1 cellular context compared by ENCODE assay signal in the genomic region with DNA sequence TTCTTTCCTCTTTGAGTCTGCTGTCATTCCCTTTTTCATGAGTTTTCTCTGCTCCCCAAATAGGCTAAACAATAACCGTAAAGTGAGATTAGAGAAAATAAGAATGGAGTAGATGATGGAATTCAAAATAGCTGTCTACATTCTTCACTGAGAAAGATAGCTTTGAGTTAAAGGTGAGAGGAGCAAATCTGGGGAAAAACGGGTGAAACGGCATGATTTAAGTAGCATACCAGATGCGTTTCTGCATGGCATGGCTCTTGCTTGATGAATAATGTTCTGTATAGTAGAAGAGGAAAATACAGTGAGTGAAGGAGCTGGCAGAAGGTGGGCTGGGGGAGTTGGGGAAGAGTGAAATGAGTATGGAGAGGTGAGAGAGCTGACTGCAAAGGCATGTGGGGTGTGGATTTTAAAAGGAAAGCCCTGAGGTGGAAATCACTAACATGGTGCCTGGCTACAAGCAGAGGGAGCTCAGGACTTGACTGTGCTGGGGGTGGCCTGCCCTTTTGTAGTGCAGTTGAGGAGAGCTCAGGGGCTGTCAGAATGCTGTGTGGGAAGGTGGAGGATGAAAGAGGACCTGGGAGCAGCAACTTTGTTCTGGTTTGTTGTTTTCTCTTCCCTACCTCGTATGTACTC.
TF ChIP-seq lines count a peak whose summit lies in the region.

No MANE protein-coding gene starts in this region.

TF ChIP-seq in HEK293, 187 proteins besides CTCF, POLR2A, EP300 and RAD21 (continued from another document):
- TF ChIP-seq, protein P1, sequence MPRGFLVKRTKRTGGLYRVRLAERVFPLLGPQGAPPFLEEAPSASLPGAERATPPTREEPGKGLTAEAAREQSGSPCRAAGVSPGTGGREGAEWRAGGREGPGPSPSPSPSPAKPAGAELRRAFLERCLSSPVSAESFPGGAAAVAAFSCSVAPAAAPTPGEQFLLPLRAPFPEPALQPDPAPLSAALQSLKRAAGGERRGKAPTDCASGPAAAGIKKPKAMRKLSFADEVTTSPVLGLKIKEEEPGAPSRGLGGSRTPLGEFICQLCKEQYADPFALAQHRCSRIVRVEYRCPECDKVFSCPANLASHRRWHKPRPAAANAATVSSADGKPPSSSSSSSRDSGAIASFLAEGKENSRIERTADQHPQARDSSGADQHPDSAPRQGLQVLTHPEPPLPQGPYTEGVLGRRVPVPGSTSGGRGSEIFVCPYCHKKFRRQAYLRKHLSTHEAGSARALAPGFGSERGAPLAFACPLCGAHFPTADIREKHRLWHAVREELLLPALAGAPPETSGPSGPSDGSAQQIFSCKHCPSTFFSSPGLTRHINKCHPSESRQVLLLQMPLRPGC (tag by site-specific recombination; IDR thresholded peaks at IDR 0.05): no peak
- TF ChIP-seq, protein P2, sequence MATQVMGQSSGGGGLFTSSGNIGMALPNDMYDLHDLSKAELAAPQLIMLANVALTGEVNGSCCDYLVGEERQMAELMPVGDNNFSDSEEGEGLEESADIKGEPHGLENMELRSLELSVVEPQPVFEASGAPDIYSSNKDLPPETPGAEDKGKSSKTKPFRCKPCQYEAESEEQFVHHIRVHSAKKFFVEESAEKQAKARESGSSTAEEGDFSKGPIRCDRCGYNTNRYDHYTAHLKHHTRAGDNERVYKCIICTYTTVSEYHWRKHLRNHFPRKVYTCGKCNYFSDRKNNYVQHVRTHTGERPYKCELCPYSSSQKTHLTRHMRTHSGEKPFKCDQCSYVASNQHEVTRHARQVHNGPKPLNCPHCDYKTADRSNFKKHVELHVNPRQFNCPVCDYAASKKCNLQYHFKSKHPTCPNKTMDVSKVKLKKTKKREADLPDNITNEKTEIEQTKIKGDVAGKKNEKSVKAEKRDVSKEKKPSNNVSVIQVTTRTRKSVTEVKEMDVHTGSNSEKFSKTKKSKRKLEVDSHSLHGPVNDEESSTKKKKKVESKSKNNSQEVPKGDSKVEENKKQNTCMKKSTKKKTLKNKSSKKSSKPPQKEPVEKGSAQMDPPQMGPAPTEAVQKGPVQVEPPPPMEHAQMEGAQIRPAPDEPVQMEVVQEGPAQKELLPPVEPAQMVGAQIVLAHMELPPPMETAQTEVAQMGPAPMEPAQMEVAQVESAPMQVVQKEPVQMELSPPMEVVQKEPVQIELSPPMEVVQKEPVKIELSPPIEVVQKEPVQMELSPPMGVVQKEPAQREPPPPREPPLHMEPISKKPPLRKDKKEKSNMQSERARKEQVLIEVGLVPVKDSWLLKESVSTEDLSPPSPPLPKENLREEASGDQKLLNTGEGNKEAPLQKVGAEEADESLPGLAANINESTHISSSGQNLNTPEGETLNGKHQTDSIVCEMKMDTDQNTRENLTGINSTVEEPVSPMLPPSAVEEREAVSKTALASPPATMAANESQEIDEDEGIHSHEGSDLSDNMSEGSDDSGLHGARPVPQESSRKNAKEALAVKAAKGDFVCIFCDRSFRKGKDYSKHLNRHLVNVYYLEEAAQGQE (tag by site-specific recombination; IDR thresholded peaks at IDR 0.05): no peak
- TF ChIP-seq ZBTB1 (tag by site-specific recombination; IDR thresholded peaks at IDR 0.05): no peak
- no peak for TF ChIP-seq ZFP3 (tag by site-specific recombination; IDR thresholded peaks at IDR 0.05; ENCODE audit: low read depth)
- no peak for TF ChIP-seq ZNF521 (tag by site-specific recombination; IDR thresholded peaks at IDR 0.05)
- TF ChIP-seq GLIS2 (tag by site-specific recombination; IDR thresholded peaks at IDR 0.05): 0 out of 2 replicates have a peak, but pooled peaks have one; percentile 17
- no peak for TF ChIP-seq ZNF777 (tag by site-specific recombination; IDR thresholded peaks at IDR 0.05; ENCODE audit: borderline replicate concordance)
- peak; percentile 8; the same call in 1 of the 2 replicates for TF ChIP-seq GFI1B (tag by site-specific recombination; IDR thresholded peaks at IDR 0.05)
- TF ChIP-seq HOXD13 (CRISPR knock-in tag; IDR thresholded peaks at IDR 0.05; ENCODE audit: borderline replicate concordance): no peak
- TF ChIP-seq TRIM28 (IDR thresholded peaks at IDR 0.05; ENCODE audit: borderline replicate concordance, low read length): no peak
- no peak for TF ChIP-seq ZSCAN30 (tag by site-specific recombination; IDR thresholded peaks at IDR 0.05)
- peak; percentile 33; the same call in 1 of the 2 replicates for TF ChIP-seq ZNF366 (tag by site-specific recombination; conservative IDR thresholded peaks at IDR 0.05)
- TF ChIP-seq ZNF768 (tag by site-specific recombination; IDR thresholded peaks at IDR 0.05): no peak
- peak; percentile 42 for TF ChIP-seq EGR2 (tag by site-specific recombination; IDR thresholded peaks at IDR 0.05; ENCODE audit: low read depth)
- TF ChIP-seq ZNF610 (tag by site-specific recombination; IDR thresholded peaks at IDR 0.05; ENCODE audit: borderline replicate concordance): no peak
- no peak for TF ChIP-seq ZNF623 (tag by site-specific recombination; IDR thresholded peaks at IDR 0.05)
- no peak for TF ChIP-seq ZNF2 (tag by site-specific recombination; IDR thresholded peaks at IDR 0.05)
- no peak for TF ChIP-seq ZNF701 (tag by site-specific recombination; IDR thresholded peaks at IDR 0.05)
- TF ChIP-seq ZNF426 (tag by site-specific recombination; IDR thresholded peaks at IDR 0.05): no peak
- TF ChIP-seq ZNF23 (tag by site-specific recombination; IDR thresholded peaks at IDR 0.05; ENCODE audit: borderline replicate concordance): no peak
- TF ChIP-seq ZFHX2 (tag by site-specific recombination; conservative IDR thresholded peaks at IDR 0.05): peak; percentile 58
- TF ChIP-seq ZNF600 (tag by site-specific recombination; IDR thresholded peaks at IDR 0.05): peak; percentile 93
- no peak for TF ChIP-seq ZNF629 (tag by site-specific recombination; IDR thresholded peaks at IDR 0.05)
- TF ChIP-seq, protein P3, sequence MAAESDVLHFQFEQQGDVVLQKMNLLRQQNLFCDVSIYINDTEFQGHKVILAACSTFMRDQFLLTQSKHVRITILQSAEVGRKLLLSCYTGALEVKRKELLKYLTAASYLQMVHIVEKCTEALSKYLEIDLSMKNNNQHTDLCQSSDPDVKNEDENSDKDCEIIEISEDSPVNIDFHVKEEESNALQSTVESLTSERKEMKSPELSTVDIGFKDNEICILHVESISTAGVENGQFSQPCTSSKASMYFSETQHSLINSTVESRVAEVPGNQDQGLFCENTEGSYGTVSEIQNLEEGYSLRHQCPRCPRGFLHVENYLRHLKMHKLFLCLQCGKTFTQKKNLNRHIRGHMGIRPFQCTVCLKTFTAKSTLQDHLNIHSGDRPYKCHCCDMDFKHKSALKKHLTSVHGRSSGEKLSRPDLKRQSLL (tag by site-specific recombination; IDR thresholded peaks at IDR 0.05): no peak
- peak; percentile 63 for TF ChIP-seq PRDM1 (tag by site-specific recombination; IDR thresholded peaks at IDR 0.05)
- no peak for TF ChIP-seq ZNF792 (tag by site-specific recombination; IDR thresholded peaks at IDR 0.05)
- no peak for TF ChIP-seq ZNF146 (tag by site-specific recombination; IDR thresholded peaks at IDR 0.05)
- peak; percentile 29; the same call in 1 of the 2 replicates for TF ChIP-seq GLIS1 (tag by site-specific recombination; IDR thresholded peaks at IDR 0.05)
- TF ChIP-seq ZNF514 (tag by site-specific recombination; IDR thresholded peaks at IDR 0.05): no peak
- no peak for TF ChIP-seq KLF16 (tag by site-specific recombination; IDR thresholded peaks at IDR 0.05)
- TF ChIP-seq ZNF791 (tag by site-specific recombination; IDR thresholded peaks at IDR 0.05): no peak
